ENCODE assay signal across 29 cellular contexts in genomic region chr7:138665669-138666140, GRCh38. TPM values are rescaled to one million over a fixed set of nuclear protein-coding genes. Genes with fewer than 3 reads are reported as not detected.
DNase-seq lines count a peak whose midpoint lies in the region; ATAC-seq and TF ChIP-seq lines count a peak whose summit lies in the region.
"Had no signal": no experiment of that assay in that cellular context is flagged by ENCODE, and none has a peak within 500 bp of the region (broad histone marks: within the 10 kb centered on the region; RNA-seq: fewer than 3 reads in every experiment).

No MANE protein-coding gene starts in this region.

- H3K27ac Mint-ChIP-seq in nephron: peak overlapping the region; percentile 47 to 88 (median 76)
- H3K27ac Mint-ChIP-seq: activated CD8-positive, alpha-beta memory T cell treated with anti-CD3 and anti-CD28 coated beads, Interleukin-2, amount 10 ng/mL, durations not matched to agents 7 days and 5 days; CD4-positive, alpha-beta memory T cell; dendritic cell treated with granulocyte-macrophage colony-stimulating factor and Interleukin-4, amounts not matched to agents 40 ng/mL and 50 ng/mL, for 4 days; HFFc6; IgD-negative memory B cell; immature natural killer cell had no signal

- no peak overlapping the region for H3K4me3 ChIP-seq in SK-N-SH (ENCODE audit: low read depth in 2 of 2, low read length in 1 of 2)
- H3K4me3 ChIP-seq: esophagus muscularis mucosa, sigmoid colon had no signal

- peaks cover 5% of the 10 kb centered on the region for H3K36me3 Mint-ChIP-seq in nephron (ENCODE audit: low read depth)
- H3K36me3 Mint-ChIP-seq: CD4-positive, alpha-beta memory T cell; IgD-negative memory B cell; immature natural killer cell had no signal

- H3K9ac ChIP-seq in SK-N-SH: no peak overlapping the region

- H3K4me3 Mint-ChIP-seq in nephron: peak overlapping the region; percentile 31 to 77 (median 63)
- H3K4me3 Mint-ChIP-seq: activated CD8-positive, alpha-beta memory T cell treated with anti-CD3 and anti-CD28 coated beads, Interleukin-2, amount 10 ng/mL, durations not matched to agents 7 days and 5 days; dendritic cell treated with granulocyte-macrophage colony-stimulating factor and Interleukin-4, amounts not matched to agents 40 ng/mL and 50 ng/mL, for 4 days; HFFc6; IgD-negative memory B cell; immature natural killer cell had no signal

- H3K4me1 Mint-ChIP-seq in nephron: peaks cover 27% of the 10 kb centered on the region
- H3K4me1 Mint-ChIP-seq: IgD-negative memory B cell had no signal

- no peak for TF ChIP-seq EP300 in SK-N-SH (IDR thresholded peaks at IDR 0.05; ENCODE audit: borderline replicate concordance in 1 of 2, low read depth in 1 of 2, low read length in 1 of 2)

- H3K27me3 Mint-ChIP-seq in nephron (ENCODE audit: low read depth): no peaks in the 10 kb centered on the region

- DNase-seq in SK-N-SH (no peak), foreskin melanocyte (peak; percentile 55), ACHN (no peak)
- DNase-seq: 8988T; activated CD4-positive, CD25-positive, alpha-beta regulatory T cell; activated CD8-positive, alpha-beta memory T cell treated with anti-CD3 and anti-CD28 coated beads, Interleukin-2, amount 10 ng/mL, durations not matched to agents 7 days and 5 days; activated naive CD4-positive, alpha-beta T cell treated with anti-CD3 and anti-CD28 coated beads, Interleukin-2, amount 50 U/mL, for 16 hours; CD4-positive, alpha-beta memory T cell; foreskin keratinocyte; HFFc6; immature natural killer cell; NCI-H1105; NCI-H187 treated with DMSO at 0.1 percent for 48 hours; NCI-H524 treated with DMSO at 0.1 percent for 48 hours; PC-3; Right ventricle myocardium superior; sigmoid colon; stimulated activated naive CD4-positive, alpha-beta T cell had no signal

- TF ChIP-seq RAD21 in SK-N-SH (IDR thresholded peaks at IDR 0.05; ENCODE audit: low read length): no peak

- CTCF ChIA-PET in SK-N-SH (lab: Yijun Ruan, JAX): interaction anchor here (0.6 to 1.8 kb wide), 3 partner anchors 16 to 331 kb away, joined by 3 to 12 read pairs (median 3); no protein-coding TSS in a partner anchor

- no peak overlapping the region for H2AFZ ChIP-seq in SK-N-SH (ENCODE audit: low read depth)

- no peaks in the 10 kb centered on the region for H4K20me1 ChIP-seq in SK-N-SH (ENCODE audit: insufficient read depth)

- H3F3A ChIP-seq in SK-N-SH (replicated peaks; ENCODE audit: insufficient read depth): no peaks in the 10 kb centered on the region

- POLR2A ChIA-PET in SK-N-SH (lab: Yijun Ruan, JAX): no interaction called here

- in situ Hi-C loops in ACHN (cut with HindIII; ENCODE audit: low pct_ligation_motif_present, low pct_unique_long_range_greater_than_20kb, low sequenced_read_pairs): no loop called here

- peak overlapping the region in 1 of 2 experiments; percentile 90; a peak in 2 of 4 replicates for H3K27ac ChIP-seq in SK-N-SH (ENCODE audit: low read depth in 2 of 2, low read length in 1 of 2)
- peak overlapping the region; percentile 87 for H3K27ac ChIP-seq in temporal lobe (ENCODE audit: low read depth, low read length)
- H3K27ac ChIP-seq: esophagus muscularis mucosa, foreskin keratinocyte, sigmoid colon had no signal

- H3K79me2 ChIP-seq in SK-N-SH (ENCODE audit: insufficient read depth): no peaks in the 10 kb centered on the region

- H3K36me3 ChIP-seq in SK-N-SH (replicated peaks in 1 of 2; ENCODE audit: control insufficient read depth in 1 of 2, insufficient read depth in 2 of 2, low read length in 1 of 2): no peaks in the 10 kb centered on the region
- H3K36me3 ChIP-seq: esophagus muscularis mucosa, sigmoid colon had no signal

- no peaks in the 10 kb centered on the region for H3K9me2 ChIP-seq in SK-N-SH

- TF ChIP-seq CTCF in SK-N-SH (IDR thresholded peaks at IDR 0.05): no peak
- TF ChIP-seq CTCF in nephron (IDR thresholded peaks at IDR 0.05; ENCODE audit: unreplicated experiment in 3 of 3): no peak

- H3K9me3 Mint-ChIP-seq in nephron: peaks cover 5% of the 10 kb centered on the region
- H3K9me3 Mint-ChIP-seq: dendritic cell treated with granulocyte-macrophage colony-stimulating factor and Interleukin-4, amounts not matched to agents 40 ng/mL and 50 ng/mL, for 4 days; HFFc6 had no signal

- peaks cover 0 to 52% of the 10 kb centered on the region in 2 experiments; a peak in 2 of 4 replicates for H3K4me1 ChIP-seq in SK-N-SH (ENCODE audit: control insufficient read depth in 1 of 2, insufficient read depth in 2 of 2, low read depth in 1 of 2, low read length in 1 of 2)
- H3K4me1 ChIP-seq: foreskin keratinocyte had no signal

- H3K27me3 ChIP-seq in SK-N-SH (ENCODE audit: insufficient read depth): no peaks in the 10 kb centered on the region

- 33% methylated on average over 4 of the region's 4 CpGs for WGBS in SK-N-SH (ENCODE audit: low lambda C conversion rate)

- no peak overlapping the region for H3K4me2 ChIP-seq in SK-N-SH

- ATAC-seq in SK-N-SH treated with all-trans-retinoic acid at 6 μM for 48 hours: no peak
- ATAC-seq in GM18517 (IDR thresholded peaks at IDR 0.05; ENCODE audit: unreplicated experiment): no peak
- ATAC-seq in GM19467 (IDR thresholded peaks at IDR 0.05; ENCODE audit: unreplicated experiment): no peak
- ATAC-seq: activated CD8-positive, alpha-beta memory T cell treated with anti-CD3 and anti-CD28 coated beads, Interleukin-2, amount 10 ng/mL, durations not matched to agents 7 days and 5 days; foreskin keratinocyte; PC-3 had no signal

- H3K9me3 ChIP-seq in SK-N-SH: no peaks in the 10 kb centered on the region
- H3K9me3 ChIP-seq: esophagus muscularis mucosa, sigmoid colon had no signal

TF ChIP-seq in SK-N-SH treated with all-trans-retinoic acid at 6 μM for 48 hours, 23 proteins besides CTCF, POLR2A, EP300 and RAD21 (continues in another document):
- TF ChIP-seq, protein P1, sequence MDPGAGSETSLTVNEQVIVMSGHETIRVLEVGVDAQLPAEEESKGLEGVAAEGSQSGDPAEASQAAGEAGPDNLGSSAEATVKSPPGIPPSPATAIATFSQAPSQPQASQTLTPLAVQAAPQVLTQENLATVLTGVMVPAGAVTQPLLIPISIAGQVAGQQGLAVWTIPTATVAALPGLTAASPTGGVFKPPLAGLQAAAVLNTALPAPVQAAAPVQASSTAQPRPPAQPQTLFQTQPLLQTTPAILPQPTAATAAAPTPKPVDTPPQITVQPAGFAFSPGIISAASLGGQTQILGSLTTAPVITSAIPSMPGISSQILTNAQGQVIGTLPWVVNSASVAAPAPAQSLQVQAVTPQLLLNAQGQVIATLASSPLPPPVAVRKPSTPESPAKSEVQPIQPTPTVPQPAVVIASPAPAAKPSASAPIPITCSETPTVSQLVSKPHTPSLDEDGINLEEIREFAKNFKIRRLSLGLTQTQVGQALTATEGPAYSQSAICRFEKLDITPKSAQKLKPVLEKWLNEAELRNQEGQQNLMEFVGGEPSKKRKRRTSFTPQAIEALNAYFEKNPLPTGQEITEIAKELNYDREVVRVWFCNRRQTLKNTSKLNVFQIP (CRISPR knock-in tag; IDR thresholded peaks at IDR 0.05; ENCODE audit: borderline replicate concordance, low read depth): peak; percentile 65; the same call in 1 of the 2 replicates
- TF ChIP-seq CSRNP3 (CRISPR knock-in tag; IDR thresholded peaks at IDR 0.05) (no peak; the same call in 1 of the 2 replicates), ZFP3 (CRISPR knock-in tag; IDR thresholded peaks at IDR 0.05) (peak; percentile 34; the same call in 1 of the 2 replicates)

TF ChIP-seq in SK-N-SH, 30 proteins besides CTCF, POLR2A, EP300 and RAD21:
- no peak for TF ChIP-seq SIN3A (IDR thresholded peaks at IDR 0.05; ENCODE audit: borderline replicate concordance, low read depth, low read length)
- TF ChIP-seq RFX5 (IDR thresholded peaks at IDR 0.05; ENCODE audit: low read length): no peak
- no peak for TF ChIP-seq USF2 (IDR thresholded peaks at IDR 0.05; ENCODE audit: borderline replicate concordance, low read depth, low read length)
- TF ChIP-seq GATA2 (CRISPR knock-in tag; IDR thresholded peaks at IDR 0.05): no peak
- no peak for TF ChIP-seq MEF2A (IDR thresholded peaks at IDR 0.05; ENCODE audit: borderline replicate concordance, low read depth)
- TF ChIP-seq TEAD4 (IDR thresholded peaks at IDR 0.05; ENCODE audit: borderline replicate concordance, insufficient read depth): no peak
- TF ChIP-seq TCF12 (IDR thresholded peaks at IDR 0.05): no peak
- no peak for TF ChIP-seq ELF1 (IDR thresholded peaks at IDR 0.05)
- no peak for TF ChIP-seq POLR2AphosphoS5 (IDR thresholded peaks at IDR 0.05; ENCODE audit: low read depth, low read length)
- TF ChIP-seq, protein P2, sequence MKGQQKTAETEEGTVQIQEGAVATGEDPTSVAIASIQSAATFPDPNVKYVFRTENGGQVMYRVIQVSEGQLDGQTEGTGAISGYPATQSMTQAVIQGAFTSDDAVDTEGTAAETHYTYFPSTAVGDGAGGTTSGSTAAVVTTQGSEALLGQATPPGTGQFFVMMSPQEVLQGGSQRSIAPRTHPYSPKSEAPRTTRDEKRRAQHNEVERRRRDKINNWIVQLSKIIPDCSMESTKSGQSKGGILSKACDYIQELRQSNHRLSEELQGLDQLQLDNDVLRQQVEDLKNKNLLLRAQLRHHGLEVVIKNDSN (IDR thresholded peaks at IDR 0.05; ENCODE audit: borderline replicate concordance, low read depth): no peak
- TF ChIP-seq CHD2 (IDR thresholded peaks at IDR 0.05; ENCODE audit: low read length, partially characterized antibody): no peak
- TF ChIP-seq RXRA (IDR thresholded peaks at IDR 0.05; ENCODE audit: borderline replicate concordance, low read depth): no peak
- no peak for TF ChIP-seq MAX (IDR thresholded peaks at IDR 0.05; ENCODE audit: low read depth)

RNA-seq across cellular contexts. Expression of gene SVOPL, which starts 35.5 kb away (rescaled TPM):
- not detected in 2 replicates for polyA plus RNA-seq in SK-N-SH (2012; rRNA removed)
- polyA plus RNA-seq in SK-N-SH (2012; cell fraction: cytosol; rRNA removed): not detected in 2 replicates
- polyA plus RNA-seq in SK-N-SH (2012; cell fraction: nucleus; rRNA removed): not detected in 2 replicates
- 0.25 TPM for total RNA-seq in temporal lobe
- total RNA-seq: activated CD8-positive, alpha-beta memory T cell treated with anti-CD3 and anti-CD28 coated beads, Interleukin-2, amount 10 ng/mL, durations not matched to agents 7 days and 5 days; cardiac septum; CD4-positive, alpha-beta memory T cell; esophagus muscularis mucosa; foreskin keratinocyte; HFFc6; mucosa of gallbladder; PC-3; Right ventricle myocardium superior; sigmoid colon had no signal
- polyA plus RNA-seq: CD4-positive, alpha-beta memory T cell; foreskin keratinocyte; IgD-negative memory B cell; liver had no signal
